Comparison of ENCODE assay signal across 1 cellular context in genomic region chr2:100008960-100009359, GRCh38.
TF ChIP-seq lines count a peak whose summit lies in the region.

No MANE protein-coding gene starts in this region.

TF ChIP-seq in IMR-90, 13 proteins besides CTCF, POLR2A, EP300 and RAD21:
- TF ChIP-seq USF2 (IDR thresholded peaks at IDR 0.05; ENCODE audit: low read depth, low read length) (no peak), FOS (IDR thresholded peaks at IDR 0.05; ENCODE audit: low read depth, low read length) (no peak), CHD1 (IDR thresholded peaks at IDR 0.05; ENCODE audit: low read depth, low read length) (no peak), RFX5 (IDR thresholded peaks at IDR 0.05; ENCODE audit: low read depth, low read length) (no peak), MAFK (IDR thresholded peaks at IDR 0.05; ENCODE audit: low read depth, low read length) (no peak), NFE2L2 (IDR thresholded peaks at IDR 0.05; ENCODE audit: low read depth, low read length) (no peak), SMC3 (IDR thresholded peaks at IDR 0.05; ENCODE audit: low read depth, low read length) (no peak), BHLHE40 (IDR thresholded peaks at IDR 0.05; ENCODE audit: low read depth, low read length) (no peak), RCOR1 (IDR thresholded peaks at IDR 0.05; ENCODE audit: insufficient replicate concordance, low read length) (no peak), MXI1 (IDR thresholded peaks at IDR 0.05; ENCODE audit: borderline replicate concordance, low read depth, low read length) (no peak), ELK1 (IDR thresholded peaks at IDR 0.05; ENCODE audit: borderline replicate concordance, low read depth, low read length) (no peak), MAZ (IDR thresholded peaks at IDR 0.05; ENCODE audit: borderline replicate concordance, low read depth, low read length) (no peak), CEBPB (IDR thresholded peaks at IDR 0.05; ENCODE audit: low read depth, low read length) (no peak)
TF ChIP-seq in IMR-90: peak in this region for 0.
